Comparison of ENCODE assay signal across 15 cellular contexts in the genomic region with DNA sequence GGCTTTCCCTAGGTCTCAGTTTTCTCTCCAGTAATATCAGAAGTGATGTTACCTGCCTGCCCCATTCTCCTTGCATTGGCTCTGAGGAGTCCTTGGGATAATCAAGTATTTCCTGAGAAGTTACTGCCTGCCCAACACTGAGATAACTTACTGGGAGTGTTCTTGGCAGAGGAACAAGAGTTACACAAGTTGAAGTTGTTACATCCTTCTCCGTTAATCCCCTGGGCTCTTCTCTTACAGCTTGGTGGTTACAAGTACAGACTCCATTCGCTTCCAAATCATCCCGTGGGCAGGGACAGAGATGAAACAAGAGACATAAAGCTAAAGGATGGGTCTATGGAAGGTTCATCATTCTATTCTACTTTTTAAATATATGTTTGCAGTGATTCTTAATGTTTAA.
A peak's percentile ranks its signal among the peaks of the same experiment; 100 is the strongest.
DNase-seq lines count a peak whose midpoint lies in the region; ATAC-seq, FAIRE-seq and TF ChIP-seq lines count a peak whose summit lies in the region.
"Had no signal": no experiment of that assay in that cellular context is flagged by ENCODE, and none has a peak within 500 bp of the region (broad histone marks: within the 10 kb centered on the region; RNA-seq: fewer than 3 reads in every experiment).

No MANE protein-coding gene starts in this region.

- CTCF ChIA-PET in activated CD4-positive, alpha-beta T cell treated with anti-CD3 and anti-CD28 coated beads for 36 hours (lab: Charles Lee), result interaction anchor here (0.6 kb wide), 1 partner anchor 14 kb away, joined by 3 read pairs; no protein-coding TSS in a partner anchor

- H3K27ac ChIP-seq in astrocyte (ENCODE audit: low read depth, low read length) (no peak overlapping the region), heart right ventricle (peak overlapping the region in 6 of 10 donors; percentile 25 to 70 (median 56))

- H3K4me1 Mint-ChIP-seq in astrocyte (ENCODE audit: low read depth, unreplicated experiment), result peaks cover 53% of the 10 kb centered on the region
- H3K4me1 Mint-ChIP-seq in activated CD4-positive, alpha-beta T cell treated with anti-CD3 and anti-CD28 coated beads for 36 hours, result peaks cover 2% of the 10 kb centered on the region
- H3K4me1 Mint-ChIP-seq: activated B cell treated with CpG ODN at 0.5 μM for 24 hours had no signal

- H3K4me1 ChIP-seq in astrocyte (ENCODE audit: insufficient read depth, low read length), result peaks cover 50% of the 10 kb centered on the region
- peaks cover 2 to 58% (median 47%) of the 10 kb centered on the region in 9 donors for H3K4me1 ChIP-seq in heart right ventricle
- H3K4me1 ChIP-seq in skeletal muscle satellite cell (ENCODE audit: control insufficient read depth, insufficient read depth, low read length), result peaks cover 59% of the 10 kb centered on the region

- H3K4me3 Mint-ChIP-seq in astrocyte (ENCODE audit: unreplicated experiment), result no peak overlapping the region
- H3K4me3 Mint-ChIP-seq in activated CD4-positive, alpha-beta T cell treated with anti-CD3 and anti-CD28 coated beads for 36 hours, result no peak overlapping the region
- H3K4me3 Mint-ChIP-seq: activated B cell treated with CpG ODN at 0.5 μM for 24 hours; effector memory CD8-positive, alpha-beta T cell had no signal

- FAIRE-seq in astrocyte (lab: Jason Lieb, UNC), result peak; percentile 41
- FAIRE-seq: D721Med had no signal

- POLR2A ChIA-PET in activated CD4-positive, alpha-beta T cell treated with anti-CD3 and anti-CD28 coated beads for 36 hours (lab: Charles Lee), result no interaction called here

- H3K36me3 Mint-ChIP-seq in astrocyte (ENCODE audit: low read depth, unreplicated experiment), result peaks cover 18% of the 10 kb centered on the region
- peaks cover 7% of the 10 kb centered on the region for H3K36me3 Mint-ChIP-seq in activated CD4-positive, alpha-beta T cell treated with anti-CD3 and anti-CD28 coated beads for 36 hours (ENCODE audit: low read depth)

- 29 to 53% methylated on average over 3 of the region's 3 CpGs for WGBS in heart right ventricle, 2 donors

- H3K9me3 ChIP-seq in astrocyte (ENCODE audit: insufficient read depth, low read depth, low read length), result no peaks in the 10 kb centered on the region
- H3K9me3 ChIP-seq in heart right ventricle, result no peaks in the 10 kb centered on the region
- H3K9me3 ChIP-seq in skeletal muscle satellite cell (replicated peaks; ENCODE audit: low read length), result no peaks in the 10 kb centered on the region

- no peaks in the 10 kb centered on the region for H3K27me3 Mint-ChIP-seq in astrocyte (ENCODE audit: low read depth, unreplicated experiment)
- H3K27me3 Mint-ChIP-seq in activated CD4-positive, alpha-beta T cell treated with anti-CD3 and anti-CD28 coated beads for 36 hours, result no peaks in the 10 kb centered on the region
- H3K27me3 Mint-ChIP-seq: activated B cell treated with CpG ODN at 0.5 μM for 24 hours; effector memory CD8-positive, alpha-beta T cell; progenitor cell of endocrine pancreas had no signal

- H3K4me3 ChIP-seq in astrocyte (ENCODE audit: insufficient read depth, low read depth, low read length) (no peak overlapping the region), heart right ventricle (no peak overlapping the region), skeletal muscle satellite cell (ENCODE audit: low read length) (peak overlapping the region; percentile 3)

- no peaks in the 10 kb centered on the region for H4K20me1 ChIP-seq in astrocyte (ENCODE audit: insufficient read depth, low read length)

- no peaks in the 10 kb centered on the region for H3K9me3 Mint-ChIP-seq in astrocyte (ENCODE audit: unreplicated experiment)
- H3K9me3 Mint-ChIP-seq in activated CD4-positive, alpha-beta T cell treated with anti-CD3 and anti-CD28 coated beads for 36 hours (ENCODE audit: low read depth), result no peaks in the 10 kb centered on the region
- H3K9me3 Mint-ChIP-seq: activated B cell treated with CpG ODN at 0.5 μM for 24 hours; effector memory CD8-positive, alpha-beta T cell had no signal

- intact Hi-C loops in heart right ventricle (cut with DNase I), result loop anchor here in 2 of 10 donors (2.0 to 10.0 kb wide), 2 partner anchors 21 to 87 kb away; no protein-coding TSS in a partner anchor
- intact Hi-C loops in activated CD4-positive, alpha-beta T cell treated with anti-CD3 and anti-CD28 coated beads for 36 hours (cut with DNase I, micrococcal nuclease), result no loop called here

- H3K27me3 ChIP-seq in astrocyte (ENCODE audit: insufficient read depth, low read length), result no peaks in the 10 kb centered on the region
- no peaks in the 10 kb centered on the region for H3K27me3 ChIP-seq in heart right ventricle
- no peaks in the 10 kb centered on the region for H3K27me3 ChIP-seq in skeletal muscle satellite cell (ENCODE audit: control insufficient read depth, insufficient read depth, low read length)

- DNase-seq in GM04504 (ENCODE audit: low read depth) (peak; percentile 76), astrocyte (ENCODE audit: low read depth) (peak; percentile 87), heart right ventricle (peak in 1 of 2 donors; percentile 17), cerebellar cortex (ENCODE audit: low spot score) (no peak)
- no peak for DNase-seq in activated CD4-positive, alpha-beta T cell treated with anti-CD3 and anti-CD28 coated beads for 36 hours
- DNase-seq in stimulated activated CD4-positive, alpha-beta T cell treated with anti-CD3 and anti-CD28 coated beads, Interleukin-2, amount 100 ng/mL, for 24 hours, result no peak
- DNase-seq: activated B cell treated with CpG ODN at 0.5 μM for 24 hours; activated effector memory CD4-positive, alpha-beta T cell treated with anti-CD3 and anti-CD28 coated beads, Interleukin-2, amount 50 U/mL, for 16 hours; effector memory CD8-positive, alpha-beta T cell; islet precursor cell; NCI-H2029 treated with DMSO at 0.1 percent for 48 hours had no signal

- H3K9ac ChIP-seq in astrocyte (ENCODE audit: low read length) (no peak overlapping the region), skeletal muscle satellite cell (ENCODE audit: low read depth, low read length) (peak overlapping the region; percentile 13)

- H2AFZ ChIP-seq in astrocyte (ENCODE audit: low read depth, low read length), result no peak overlapping the region

- H3K36me3 ChIP-seq in astrocyte (ENCODE audit: insufficient read depth, low read length), result peaks cover 14% of the 10 kb centered on the region
- H3K36me3 ChIP-seq in heart right ventricle, result peaks cover 0 to 14% (median 0%) of the 10 kb centered on the region in 9 donors
- peaks cover 12% of the 10 kb centered on the region for H3K36me3 ChIP-seq in skeletal muscle satellite cell (ENCODE audit: insufficient read depth, low read length)

- H3K4me2 ChIP-seq in astrocyte (ENCODE audit: low read length) (peak overlapping the region; percentile 0), skeletal muscle satellite cell (ENCODE audit: low read length) (peak overlapping the region; percentile 30)

- no peaks in the 10 kb centered on the region for H3K79me2 ChIP-seq in astrocyte (ENCODE audit: insufficient read depth, low read length)

- TF ChIP-seq CTCF in astrocyte (IDR thresholded peaks at IDR 0.05; ENCODE audit: insufficient read depth, low read depth, low read length) (no peak), heart right ventricle (IDR thresholded peaks at IDR 0.05) (no peak)

- no peak overlapping the region for H3K27ac Mint-ChIP-seq in astrocyte (ENCODE audit: unreplicated experiment)
- no peak overlapping the region for H3K27ac Mint-ChIP-seq in activated CD4-positive, alpha-beta T cell treated with anti-CD3 and anti-CD28 coated beads for 36 hours
- H3K27ac Mint-ChIP-seq: activated B cell treated with CpG ODN at 0.5 μM for 24 hours, progenitor cell of endocrine pancreas had no signal

- ATAC-seq in heart right ventricle (peak; percentile 41 to 80 (median 60)), HG02840 (IDR thresholded peaks at IDR 0.05; ENCODE audit: low FRiP score, unreplicated experiment) (no peak)
- no peak for ATAC-seq in activated CD4-positive, alpha-beta T cell treated with anti-CD3 and anti-CD28 coated beads for 36 hours
- ATAC-seq: effector memory CD8-positive, alpha-beta T cell had no signal

Comparison
In these comparisons a context has a peak if more than half of its experiments do, and no peak if none do; other contexts are left out.
1. DNase-seq: peak in GM04504 (single experiment) and astrocyte (single experiment); none in activated CD4-positive, alpha-beta T cell treated with anti-CD3 and anti-CD28 coated beads for 36 hours (single experiment), cerebellar cortex (single experiment) and stimulated activated CD4-positive, alpha-beta T cell treated with anti-CD3 and anti-CD28 coated beads, Interleukin-2, amount 100 ng/mL, for 24 hours (0 of 2).
2. ATAC-seq: peak in heart right ventricle (8 of 8); none in activated CD4-positive, alpha-beta T cell treated with anti-CD3 and anti-CD28 coated beads for 36 hours (single experiment) and HG02840 (single experiment).